ENCODE assay signal across 9 cellular contexts in the genomic region with DNA sequence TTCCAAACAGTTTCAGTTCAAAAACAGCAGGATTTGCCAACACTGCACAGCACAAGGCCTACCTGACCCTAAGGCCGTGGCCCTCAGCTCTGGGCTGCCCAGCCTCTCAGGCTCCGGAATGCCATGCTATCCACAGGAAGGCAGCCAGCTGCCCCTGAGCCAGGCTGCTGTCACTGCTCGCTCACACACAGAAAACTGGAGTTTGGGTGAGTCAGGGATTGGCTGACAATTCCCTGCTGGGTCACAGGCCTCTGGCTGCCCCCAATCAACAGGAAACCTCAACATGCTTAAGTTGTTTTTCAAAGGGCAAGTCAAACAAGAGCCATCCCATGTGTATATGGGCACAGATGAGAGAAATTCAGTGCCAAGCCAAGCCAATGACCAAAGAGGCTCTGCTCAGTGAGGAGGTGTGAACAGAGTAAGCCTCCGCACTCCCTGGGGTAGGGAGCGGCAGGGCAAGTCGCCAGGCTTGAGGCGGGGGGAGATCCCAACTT. TPM values are rescaled to one million over a fixed set of nuclear protein-coding genes. Genes with fewer than 3 reads are reported as not detected.
DNase-seq lines count a peak whose midpoint lies in the region; ATAC-seq and TF ChIP-seq lines count a peak whose summit lies in the region.
"Had no signal": no experiment of that assay in that cellular context is flagged by ENCODE, and none has a peak within 500 bp of the region (broad histone marks: within the 10 kb centered on the region; RNA-seq: fewer than 3 reads in every experiment).

No MANE protein-coding gene starts in this region.

- no peak for TF ChIP-seq CTCF in adrenal gland (IDR thresholded peaks at IDR 0.05)
- TF ChIP-seq CTCF in testis (IDR thresholded peaks at IDR 0.05): no peak
- TF ChIP-seq CTCF in GM10266 (IDR thresholded peaks at IDR 0.05; ENCODE audit: control insufficient read depth, insufficient read depth, low read depth, missing control alignments): no peak

- peaks cover 0 to 17% of the 10 kb centered on the region in 2 donors for H3K36me3 ChIP-seq in adrenal gland (replicated peaks in 1 of 2)
- no peaks in the 10 kb centered on the region for H3K36me3 ChIP-seq in testis (ENCODE audit: low read depth, missing control alignments)

- H3K27ac ChIP-seq in adrenal gland (peak overlapping the region; percentile 14 to 87 (median 74)), testis (peak overlapping the region; percentile 12 to 75)
- H3K27ac ChIP-seq: KMS-11 had no signal

- H3K9me3 ChIP-seq in adrenal gland (replicated peaks in 1 of 3): no peaks in the 10 kb centered on the region
- H3K9me3 ChIP-seq in testis: no peaks in the 10 kb centered on the region

- WGBS in adrenal gland, 4 donors: 28 to 53% (median 37%) methylated on average over 5 to 7 of the region's 7 CpGs
- WGBS in testis, 2 donors: 53 to 76% methylated on average over 4 to 7 of the region's 7 CpGs

- ATAC-seq in HG02678 (IDR thresholded peaks at IDR 0.05; ENCODE audit: unreplicated experiment): no peak

- peak; percentile 72 for DNase-seq in H4 (ENCODE audit: low spot score)
- peak; percentile 82 to 96 (median 94) for DNase-seq in adrenal gland
- DNase-seq in iris pigment epithelial cell (ENCODE audit: low read depth): peak; percentile 72
- peak; percentile 40 for DNase-seq in testis
- no peak for DNase-seq in NCI-H1694 (lab: John Stamatoyannopoulos, UW)
- DNase-seq in GM10266 (ENCODE audit: extremely low spot score): no peak
- DNase-seq in HuH-7.5 (ENCODE audit: low spot score): no peak

- H3K4me3 ChIP-seq in adrenal gland (no peak overlapping the region), testis (no peak overlapping the region)

- intact Hi-C loops in adrenal gland (cut with DNase I): no loop called here
- intact Hi-C loops in testis (cut with DNase I; ENCODE audit: low total_unique reads): no loop called here

- H3K4me1 ChIP-seq in adrenal gland (replicated peaks in 1 of 2) (peaks cover 52 to 60% of the 10 kb centered on the region in 2 donors), testis (peaks cover 51% of the 10 kb centered on the region)

- TF ChIP-seq POLR2A in adrenal gland (IDR thresholded peaks at IDR 0.05) (no peak), testis (IDR thresholded peaks at IDR 0.05) (no peak)

- H3K27me3 ChIP-seq in adrenal gland (no peaks in the 10 kb centered on the region), testis (no peaks in the 10 kb centered on the region)

RNA-seq across cellular contexts. Expression of gene RPL27A, which starts 50.2 kb away (rescaled TPM):
- total RNA-seq in H4 (2014; rRNA removed; shearing (Covaris generic)): 1,580 and 1,699 TPM in 2 replicates
- total RNA-seq in adrenal gland: 1,000 to 10,000 TPM in 3 of 8 donors, 100 to 1,000 TPM in 5; 668 to 1,527 (median 930) TPM
- 1,000 to 10,000 TPM; 1,237 to 3,013 (median 2,638) TPM for polyA plus RNA-seq in adrenal gland
- 100 to 1,000 TPM; 340 to 586 TPM for total RNA-seq in testis
- polyA plus RNA-seq in testis (ENCODE audit: insufficient read depth, low read depth, low replicate concordance): 1,052 TPM

RNA-seq across cellular contexts. Expression of gene TRIM66, which starts 50.3 kb away (rescaled TPM):
- total RNA-seq in H4 (2014; rRNA removed; shearing (Covaris generic)): 1.8 and 3.4 TPM in 2 replicates
- total RNA-seq in adrenal gland (10 to 100 TPM in 4 of 8 donors, 1 to 10 TPM in 4; 6.6 to 18.4 (median 10.2) TPM), testis (10 to 100 TPM; 37.4 to 49.6 TPM)
- polyA plus RNA-seq in adrenal gland (1 to 10 TPM; 3.6 to 9.9 (median 4.0) TPM), testis (ENCODE audit: insufficient read depth, low read depth, low replicate concordance) (49.2 TPM)

Comparison
In these comparisons a context has a peak if more than half of its experiments do, and no peak if none do; other contexts are left out.
1. DNase-seq: peak in H4 (single experiment), adrenal gland (7 of 7), iris pigment epithelial cell (single experiment) and testis (single experiment); none in NCI-H1694 (single experiment), GM10266 (single experiment) and HuH-7.5 (single experiment).